Comparison of ENCODE assay signal across 1 cellular context in genomic region chr2:12778369-12778768, GRCh38.
TF ChIP-seq lines count a peak whose summit lies in the region.

No MANE protein-coding gene starts in this region.

TF ChIP-seq in HepG2, 621 proteins besides CTCF, POLR2A, EP300 and RAD21 (continued from another document and continues in another):
- peak; percentile 96 for TF ChIP-seq ARID5B (CRISPR knock-in tag; IDR thresholded peaks at IDR 0.05)
- TF ChIP-seq GTF3A (CRISPR knock-in tag; conservative IDR thresholded peaks at IDR 0.05) = no peak
- peak; percentile 50; the same call in 1 of the 2 replicates for TF ChIP-seq MYC (CRISPR knock-in tag; IDR thresholded peaks at IDR 0.05; ENCODE audit: borderline replicate concordance)
- 0 out of 2 replicates have a peak, but pooled peaks have one; percentile 46 for TF ChIP-seq ZNF274 (CRISPR knock-in tag; IDR thresholded peaks at IDR 0.05)
- no peak for TF ChIP-seq KDM5A (IDR thresholded peaks at IDR 0.05; ENCODE audit: borderline replicate concordance, low read length)
- TF ChIP-seq ZNF609 (CRISPR knock-in tag; IDR thresholded peaks at IDR 0.05; ENCODE audit: borderline replicate concordance) = peak; percentile 91
- TF ChIP-seq ZFP62 (CRISPR knock-in tag; IDR thresholded peaks at IDR 0.05) = no peak
- TF ChIP-seq NR2F2 (IDR thresholded peaks at IDR 0.05; ENCODE audit: borderline replicate concordance, low read depth) = peak; percentile 98
- TF ChIP-seq HNF4A (CRISPR knock-in tag; IDR thresholded peaks at IDR 0.05) = peak; percentile 96
- TF ChIP-seq E2F5 (CRISPR knock-in tag; conservative IDR thresholded peaks at IDR 0.05) = no peak
- TF ChIP-seq ZGPAT (CRISPR knock-in tag; IDR thresholded peaks at IDR 0.05) = peak; percentile 71; the same call in 1 of the 2 replicates
- no peak for TF ChIP-seq POLR2G (IDR thresholded peaks at IDR 0.05; ENCODE audit: low read depth, low read length)
- peak; percentile 64; the same call in 1 of the 2 replicates for TF ChIP-seq ZNF292 (CRISPR knock-in tag; IDR thresholded peaks at IDR 0.05; ENCODE audit: borderline replicate concordance, low read depth)
- 0 out of 2 replicates have a peak, but pooled peaks have one; percentile 48 for TF ChIP-seq RNF2 (conservative IDR thresholded peaks at IDR 0.05; ENCODE audit: low read depth)
- TF ChIP-seq SSRP1 (CRISPR knock-in tag; IDR thresholded peaks at IDR 0.05) = peak; percentile 84
- peak; percentile 65 for TF ChIP-seq ZBTB7B (CRISPR knock-in tag; IDR thresholded peaks at IDR 0.05)
- no peak for TF ChIP-seq PRDM4 (CRISPR knock-in tag; IDR thresholded peaks at IDR 0.05; ENCODE audit: borderline replicate concordance)
- peak; percentile 89 for TF ChIP-seq PATZ1 (CRISPR knock-in tag; IDR thresholded peaks at IDR 0.05)
- TF ChIP-seq, protein P1, sequence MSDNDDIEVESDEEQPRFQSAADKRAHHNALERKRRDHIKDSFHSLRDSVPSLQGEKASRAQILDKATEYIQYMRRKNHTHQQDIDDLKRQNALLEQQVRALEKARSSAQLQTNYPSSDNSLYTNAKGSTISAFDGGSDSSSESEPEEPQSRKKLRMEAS (IDR thresholded peaks at IDR 0.05) = peak; percentile 77
- 0 out of 2 replicates have a peak, but pooled peaks have one; percentile 56 for TF ChIP-seq SMAD3 (CRISPR knock-in tag; IDR thresholded peaks at IDR 0.05)
- TF ChIP-seq CREM (IDR thresholded peaks at IDR 0.05) = peak; percentile 84
- TF ChIP-seq CREM (CRISPR knock-in tag; IDR thresholded peaks at IDR 0.05) = no peak
- TF ChIP-seq SYNCRIP (IDR thresholded peaks at IDR 0.05; ENCODE audit: insufficient read depth, low read depth, low read length) = no peak
- TF ChIP-seq GATA4 (IDR thresholded peaks at IDR 0.05; ENCODE audit: borderline replicate concordance, low read depth) = no peak
- TF ChIP-seq, protein P2, sequence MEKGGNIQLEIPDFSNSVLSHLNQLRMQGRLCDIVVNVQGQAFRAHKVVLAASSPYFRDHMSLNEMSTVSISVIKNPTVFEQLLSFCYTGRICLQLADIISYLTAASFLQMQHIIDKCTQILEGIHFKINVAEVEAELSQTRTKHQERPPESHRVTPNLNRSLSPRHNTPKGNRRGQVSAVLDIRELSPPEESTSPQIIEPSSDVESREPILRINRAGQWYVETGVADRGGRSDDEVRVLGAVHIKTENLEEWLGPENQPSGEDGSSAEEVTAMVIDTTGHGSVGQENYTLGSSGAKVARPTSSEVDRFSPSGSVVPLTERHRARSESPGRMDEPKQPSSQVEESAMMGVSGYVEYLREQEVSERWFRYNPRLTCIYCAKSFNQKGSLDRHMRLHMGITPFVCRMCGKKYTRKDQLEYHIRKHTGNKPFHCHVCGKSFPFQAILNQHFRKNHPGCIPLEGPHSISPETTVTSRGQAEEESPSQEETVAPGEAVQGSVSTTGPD (CRISPR knock-in tag; IDR thresholded peaks at IDR 0.05) = peak; percentile 48; the same call in 1 of the 2 replicates
- TF ChIP-seq ELF3 (CRISPR knock-in tag; IDR thresholded peaks at IDR 0.05) = peak; percentile 60; the same call in 1 of the 2 replicates
- TF ChIP-seq, protein P3, sequence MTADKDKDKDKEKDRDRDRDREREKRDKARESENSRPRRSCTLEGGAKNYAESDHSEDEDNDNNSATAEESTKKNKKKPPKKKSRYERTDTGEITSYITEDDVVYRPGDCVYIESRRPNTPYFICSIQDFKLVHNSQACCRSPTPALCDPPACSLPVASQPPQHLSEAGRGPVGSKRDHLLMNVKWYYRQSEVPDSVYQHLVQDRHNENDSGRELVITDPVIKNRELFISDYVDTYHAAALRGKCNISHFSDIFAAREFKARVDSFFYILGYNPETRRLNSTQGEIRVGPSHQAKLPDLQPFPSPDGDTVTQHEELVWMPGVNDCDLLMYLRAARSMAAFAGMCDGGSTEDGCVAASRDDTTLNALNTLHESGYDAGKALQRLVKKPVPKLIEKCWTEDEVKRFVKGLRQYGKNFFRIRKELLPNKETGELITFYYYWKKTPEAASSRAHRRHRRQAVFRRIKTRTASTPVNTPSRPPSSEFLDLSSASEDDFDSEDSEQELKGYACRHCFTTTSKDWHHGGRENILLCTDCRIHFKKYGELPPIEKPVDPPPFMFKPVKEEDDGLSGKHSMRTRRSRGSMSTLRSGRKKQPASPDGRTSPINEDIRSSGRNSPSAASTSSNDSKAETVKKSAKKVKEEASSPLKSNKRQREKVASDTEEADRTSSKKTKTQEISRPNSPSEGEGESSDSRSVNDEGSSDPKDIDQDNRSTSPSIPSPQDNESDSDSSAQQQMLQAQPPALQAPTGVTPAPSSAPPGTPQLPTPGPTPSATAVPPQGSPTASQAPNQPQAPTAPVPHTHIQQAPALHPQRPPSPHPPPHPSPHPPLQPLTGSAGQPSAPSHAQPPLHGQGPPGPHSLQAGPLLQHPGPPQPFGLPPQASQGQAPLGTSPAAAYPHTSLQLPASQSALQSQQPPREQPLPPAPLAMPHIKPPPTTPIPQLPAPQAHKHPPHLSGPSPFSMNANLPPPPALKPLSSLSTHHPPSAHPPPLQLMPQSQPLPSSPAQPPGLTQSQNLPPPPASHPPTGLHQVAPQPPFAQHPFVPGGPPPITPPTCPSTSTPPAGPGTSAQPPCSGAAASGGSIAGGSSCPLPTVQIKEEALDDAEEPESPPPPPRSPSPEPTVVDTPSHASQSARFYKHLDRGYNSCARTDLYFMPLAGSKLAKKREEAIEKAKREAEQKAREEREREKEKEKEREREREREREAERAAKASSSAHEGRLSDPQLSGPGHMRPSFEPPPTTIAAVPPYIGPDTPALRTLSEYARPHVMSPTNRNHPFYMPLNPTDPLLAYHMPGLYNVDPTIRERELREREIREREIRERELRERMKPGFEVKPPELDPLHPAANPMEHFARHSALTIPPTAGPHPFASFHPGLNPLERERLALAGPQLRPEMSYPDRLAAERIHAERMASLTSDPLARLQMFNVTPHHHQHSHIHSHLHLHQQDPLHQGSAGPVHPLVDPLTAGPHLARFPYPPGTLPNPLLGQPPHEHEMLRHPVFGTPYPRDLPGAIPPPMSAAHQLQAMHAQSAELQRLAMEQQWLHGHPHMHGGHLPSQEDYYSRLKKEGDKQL (CRISPR knock-in tag; IDR thresholded peaks at IDR 0.05; ENCODE audit: low read depth) = peak; percentile 88
